In genomic region chr10:88060762-88061161, GRCh38 we compare ENCODE assay signal across 16 cellular contexts.
A peak's percentile ranks its signal among the peaks of the same experiment; 100 is the strongest.
DNase-seq lines count a peak whose midpoint lies in the region; ATAC-seq, FAIRE-seq and TF ChIP-seq lines count a peak whose summit lies in the region.
"Had no signal": no experiment of that assay in that cellular context is flagged by ENCODE, and none has a peak within 500 bp of the region (broad histone marks: within the 10 kb centered on the region; RNA-seq: fewer than 3 reads in every experiment).

No MANE protein-coding gene starts in this region.

- RAD21 ChIA-PET in GM12878 (lab: Charles Lee; ENCODE audit: unreplicated experiment) = interaction anchor here (1.0 to 2.2 kb wide), 3 partner anchors 9 to 53 kb away, joined by 3 to 10 read pairs (median 6); no protein-coding TSS in a partner anchor

- H3K27ac Mint-ChIP-seq in natural killer cell = peak overlapping the region in 1 of 2 donors; percentile 47

- H3K36me3 ChIP-seq in HEK293 (ENCODE audit: control insufficient read depth in 2 of 2, insufficient read depth in 1 of 2, low read length in 2 of 2) (no peaks in the 10 kb centered on the region), GM12878 (ENCODE audit: control insufficient read depth in 2 of 2, insufficient read depth in 2 of 2, low read length in 1 of 2) (no peaks in the 10 kb centered on the region)
- H3K36me3 ChIP-seq: BLaER1 had no signal

- H3K4me3 ChIP-seq in HEK293 (ENCODE audit: low read depth, low read length) (no peak overlapping the region), GM12878 (no peak overlapping the region)
- H3K4me3 ChIP-seq: BLaER1 had no signal

- TF ChIP-seq RAD21 in GM12878 (IDR thresholded peaks at IDR 0.05; ENCODE audit: insufficient read depth, low read depth, low read length) = no peak

- BruUV-seq in GM12878 (replicated peaks; lab: Mats Ljungman, UMichigan) = no TSS peak

- in situ Hi-C loops in GM12878 (cut with MboI) = loop anchor here (10.0 kb wide), 1 partner anchor 196 kb away; the partner anchor contains the start of genes KLLN and PTEN

- H3K4me2 ChIP-seq in GM12878 (ENCODE audit: control insufficient read depth, insufficient read depth) = no peak overlapping the region
- H3K4me2 ChIP-seq: BLaER1 had no signal

- no peak overlapping the region for H3K27ac ChIP-seq in HEK293 (ENCODE audit: extremely low read depth, low read depth, low read length)
- no peak overlapping the region for H3K27ac ChIP-seq in GM12878 (ENCODE audit: control insufficient read depth, insufficient read depth)
- H3K27ac ChIP-seq: BLaER1 had no signal

- no peaks in the 10 kb centered on the region for H3K36me3 Mint-ChIP-seq in natural killer cell

- TF ChIP-seq POLR2A in GM12878 (IDR thresholded peaks at IDR 0.05; ENCODE audit: low read depth, low read length) = no peak

- POLR2A ChIA-PET in HEK293 (lab: Yijun Ruan, JAX) (no interaction called here), GM12878 (lab: Charles Lee) (no interaction called here)

- no peaks in the 10 kb centered on the region for H3K9me3 ChIP-seq in HEK293 (ENCODE audit: control insufficient read depth, insufficient read depth, low read depth, low read length)
- no peaks in the 10 kb centered on the region for H3K9me3 ChIP-seq in GM12878 (replicated peaks; ENCODE audit: control insufficient read depth, insufficient read depth, low read length)
- H3K9me3 ChIP-seq: BLaER1 had no signal

- WGBS in GM12878 (ENCODE audit: insufficient coverage, insufficient replicate concordance, low lambda C conversion rate, missing lambda C conversion rate) = 98% methylated on average over 6 of the region's 6 CpGs

- TF ChIP-seq CTCF in HEK293 (tag by site-specific recombination; IDR thresholded peaks at IDR 0.05) (no peak), GM12878 (IDR thresholded peaks at IDR 0.05 in 2 of 3, conservative IDR thresholded peaks at IDR 0.05 in 1 of 3; ENCODE audit: control insufficient read depth in 2 of 3, extremely low read depth in 1 of 3, insufficient read depth in 1 of 3, low read depth in 3 of 3, low read length in 3 of 3) (no peak), natural killer cell (IDR thresholded peaks at IDR 0.05) (no peak)

- no peak overlapping the region for H2AFZ ChIP-seq in GM12878 (ENCODE audit: control insufficient read depth, low read depth, low read length)

- H3K79me2 ChIP-seq in GM12878 (ENCODE audit: control insufficient read depth, insufficient read depth, low read length) = no peaks in the 10 kb centered on the region

- intact Hi-C loops in GM12878 (cut with micrococcal nuclease; ENCODE audit: unreplicated experiment) = no loop called here
- intact Hi-C loops in natural killer cell (cut with micrococcal nuclease) = no loop called here

- no peak for FAIRE-seq in GM12878 (lab: Jason Lieb, UNC)

- DNase-seq in GM12878 (ENCODE audit: low read depth, low spot score) (no peak), natural killer cell (peak; percentile 47), GM19238 (ENCODE audit: insufficient read length, low spot score) (no peak), H4 (ENCODE audit: low spot score) (no peak), DMS53 treated with DMSO at 0.1 percent for 48 hours (lab: John Stamatoyannopoulos, UW; ENCODE audit: unreplicated experiment) (no peak)
- peak; percentile 16 for DNase-seq in stimulated activated naive CD8-positive, alpha-beta T cell treated with anti-CD3 and anti-CD28 coated beads, Interleukin-15, Interleukin-2, amounts not matched to agents 100 U/mL and 50 U/mL, for 24 hours
- DNase-seq: CD8-positive, alpha-beta memory T cell; DMS 273 treated with DMSO at 0.1 percent for 48 hours; Karpas-422; NCI-H1930; NCI-H2171 treated with DMSO at 0.1 percent for 48 hours; NCI-H82; Right ventricle myocardium superior had no signal

- TF ChIP-seq EP300 in GM12878 (IDR thresholded peaks at IDR 0.05; ENCODE audit: borderline replicate concordance in 1 of 2, control insufficient read depth in 1 of 2, low read depth in 2 of 2, low read length in 2 of 2) = no peak

- H3K9me3 Mint-ChIP-seq in natural killer cell = peaks cover 0 to 5% of the 10 kb centered on the region in 2 donors

- H3K4me1 Mint-ChIP-seq in natural killer cell = peaks cover 28 to 36% of the 10 kb centered on the region in 2 donors

- no peaks in the 10 kb centered on the region for H3K27me3 ChIP-seq in GM12878 (replicated peaks in 1 of 2; ENCODE audit: control insufficient read depth in 2 of 2, insufficient read depth in 2 of 2, low read length in 1 of 2)
- H3K27me3 ChIP-seq: BLaER1 had no signal

- SMC1A ChIA-PET in GM12878 (lab: Charles Lee; ENCODE audit: uncharacterized antibody, unreplicated experiment) = interaction anchor here (1.0 to 4.0 kb wide), 6 partner anchors 10 to 53 kb away, joined by 3 to 24 read pairs (median 4); no protein-coding TSS in a partner anchor

- CTCF ChIA-PET in HEK293 (lab: Yijun Ruan, JAX) (no interaction called here), GM12878 (lab: Yijun Ruan, JAX) (interaction anchor here (0.9 to 3.5 kb wide), 4 partner anchors 15 to 327 kb away, joined by 3 to 12 read pairs (median 3); no protein-coding TSS in a partner anchor)

- no peaks in the 10 kb centered on the region for H3K27me3 Mint-ChIP-seq in natural killer cell (ENCODE audit: low read depth in 2 of 2)

- H3K9ac ChIP-seq in GM12878 (ENCODE audit: control insufficient read depth, insufficient read depth, low read length) = no peak overlapping the region
- H3K9ac ChIP-seq: BLaER1 had no signal

- ATAC-seq in GM12878 = no peak
- peak; percentile 61 to 83 (median 83) for ATAC-seq in natural killer cell
- ATAC-seq in stimulated activated naive CD8-positive, alpha-beta T cell treated with anti-CD3 and anti-CD28 coated beads, Interleukin-15, Interleukin-2, amounts not matched to agents 100 U/mL and 50 U/mL, for 24 hours = no peak
- ATAC-seq: Panc1 had no signal

- peak overlapping the region; percentile 62 for H3K4me3 Mint-ChIP-seq in natural killer cell

- peaks cover 13% of the 10 kb centered on the region for H3K4me1 ChIP-seq in HEK293 (ENCODE audit: control insufficient read depth, insufficient read depth, low read length)
- peaks cover 48% of the 10 kb centered on the region for H3K4me1 ChIP-seq in GM12878 (ENCODE audit: control insufficient read depth, insufficient read depth, low read length)

- no peaks in the 10 kb centered on the region for H4K20me1 ChIP-seq in GM12878 (ENCODE audit: control insufficient read depth, insufficient read depth)
- H4K20me1 ChIP-seq: BLaER1 had no signal

TF ChIP-seq in HEK293, 187 proteins besides CTCF, POLR2A, EP300 and RAD21:
- TF ChIP-seq ZNF354C (tag by site-specific recombination; IDR thresholded peaks at IDR 0.05; ENCODE audit: borderline replicate concordance, low read depth) (no peak), ZFHX2 (tag by site-specific recombination; conservative IDR thresholded peaks at IDR 0.05) (peak; percentile 25; the same call in 1 of the 2 replicates), ZSCAN23 (tag by site-specific recombination; IDR thresholded peaks at IDR 0.05) (no peak), ZNF112 (tag by site-specific recombination; IDR thresholded peaks at IDR 0.05) (no peak), ZBTB21 (tag by site-specific recombination; IDR thresholded peaks at IDR 0.05) (no peak), EGR2 (tag by site-specific recombination; IDR thresholded peaks at IDR 0.05; ENCODE audit: low read depth) (peak; percentile 27; the same call in 1 of the 2 replicates)

TF ChIP-seq in GM12878, 131 proteins besides CTCF, POLR2A, EP300 and RAD21:
- TF ChIP-seq NFYA (IDR thresholded peaks at IDR 0.05; ENCODE audit: borderline replicate concordance, low read depth, low read length) (no peak), ZNF217 (IDR thresholded peaks at IDR 0.05) (no peak), HDGF (IDR thresholded peaks at IDR 0.05) (0 out of 2 replicates have a peak, but pooled peaks have one; percentile 67), KLF5 (IDR thresholded peaks at IDR 0.05; ENCODE audit: partially characterized antibody) (no peak)

Comparison
In these comparisons a context has a peak if more than half of its experiments do, and no peak if none do; other contexts are left out.
1. ATAC-seq: peak in natural killer cell (3 of 3); none in GM12878 (single experiment) and stimulated activated naive CD8-positive, alpha-beta T cell treated with anti-CD3 and anti-CD28 coated beads, Interleukin-15, Interleukin-2, amounts not matched to agents 100 U/mL and 50 U/mL, for 24 hours (single experiment).
2. DNase-seq: peak in natural killer cell (single experiment) and stimulated activated naive CD8-positive, alpha-beta T cell treated with anti-CD3 and anti-CD28 coated beads, Interleukin-15, Interleukin-2, amounts not matched to agents 100 U/mL and 50 U/mL, for 24 hours (single experiment); none in GM12878 (single experiment), GM19238 (single experiment), H4 (single experiment) and DMS53 treated with DMSO at 0.1 percent for 48 hours (single experiment).